20 cellular contexts compared by ENCODE assay signal in the genomic region with DNA sequence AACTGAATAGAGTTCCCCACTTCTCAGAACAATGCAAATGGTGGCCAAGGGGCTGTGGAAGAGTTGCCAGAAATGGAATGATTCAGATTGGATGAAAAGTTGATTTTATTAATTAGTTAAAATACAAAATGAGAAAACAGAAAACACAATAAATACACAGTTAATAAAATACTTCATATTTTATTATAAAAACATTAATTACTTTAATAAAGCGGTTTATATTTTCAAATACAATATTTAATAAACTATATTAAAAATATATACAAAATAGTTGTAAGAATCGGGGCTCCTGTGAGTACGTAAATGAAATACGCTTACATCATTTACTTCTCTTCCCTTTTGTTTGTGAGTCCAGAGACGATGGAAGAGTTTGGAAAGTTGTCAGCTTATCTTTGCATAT.
"Had no signal": no experiment of that assay in that cellular context is flagged by ENCODE, and none has a peak within 500 bp of the region (broad histone marks: within the 10 kb centered on the region; RNA-seq: fewer than 3 reads in every experiment).

No MANE protein-coding gene starts in this region.

- H3K27ac Mint-ChIP-seq: activated CD8-positive, alpha-beta T cell treated with anti-CD3 and anti-CD28 coated beads for 36 hours; activated naive CD8-positive, alpha-beta T cell; naive B cell; T-helper 17 cell had no signal

- H3K36me3 Mint-ChIP-seq: activated naive CD8-positive, alpha-beta T cell; naive B cell had no signal

- H3K27ac ChIP-seq: right atrium auricular region, skin epidermis, suprapubic skin, upper lobe of left lung had no signal

- H3K27me3 ChIP-seq: gastroesophageal sphincter, heart right ventricle, right atrium auricular region, suprapubic skin, upper lobe of left lung had no signal

- FAIRE-seq: islet of Langerhans had no signal

- DNase-seq: activated CD4-positive, alpha-beta T cell treated with anti-CD3 and anti-CD28 coated beads for 48 hours; activated CD8-positive, alpha-beta T cell treated with anti-CD3 and anti-CD28 coated beads for 36 hours; activated effector memory CD4-positive, alpha-beta T cell treated with anti-CD3 and anti-CD28 coated beads, Interleukin-2, amount 50 U/mL, for 16 hours; activated T-cell treated with anti-CD3 and anti-CD28 coated beads, Interleukin-2, amount 50 U/mL, for 4 hours; dermis blood vessel endothelial cell; erythroblast; heart right ventricle; naive B cell; posterior cingulate gyrus; stimulated activated CD4-positive, alpha-beta T cell treated with anti-CD3 and anti-CD28 coated beads, Interleukin-4, amount 100 ng/mL, for 4 hours; stimulated activated CD8-positive, alpha-beta memory T cell treated with anti-CD3 and anti-CD28 coated beads, Interleukin-4, amount 100 ng/mL, for 48 hours; stimulated activated naive CD8-positive, alpha-beta T cell treated with anti-CD3 and anti-CD28 coated beads, Interleukin-15, Interleukin-2, amounts not matched to agents 100 U/mL and 50 U/mL, for 24 hours; T-helper 17 cell; upper lobe of left lung had no signal

- H3K4me3 Mint-ChIP-seq: activated CD8-positive, alpha-beta T cell treated with anti-CD3 and anti-CD28 coated beads for 36 hours; activated naive CD8-positive, alpha-beta T cell; activated T-cell treated with anti-CD3 and anti-CD28 coated beads, Interleukin-2, amount 50 U/mL, for 4 hours; naive B cell; T-helper 17 cell had no signal

- ATAC-seq: activated CD8-positive, alpha-beta T cell treated with anti-CD3 and anti-CD28 coated beads for 36 hours; activated T-cell treated with anti-CD3 and anti-CD28 coated beads, Interleukin-2, amount 50 U/mL, for 4 hours; stimulated activated naive CD8-positive, alpha-beta T cell treated with anti-CD3 and anti-CD28 coated beads, Interleukin-15, Interleukin-2, amounts not matched to agents 100 U/mL and 50 U/mL, for 24 hours; T-helper 17 cell had no signal

- H3K9me3 ChIP-seq: gastroesophageal sphincter, heart right ventricle, right atrium auricular region, suprapubic skin, upper lobe of left lung had no signal

- H3K36me3 ChIP-seq: gastroesophageal sphincter, heart right ventricle, right atrium auricular region, suprapubic skin, upper lobe of left lung had no signal

- H3K9me3 Mint-ChIP-seq: activated CD8-positive, alpha-beta T cell treated with anti-CD3 and anti-CD28 coated beads for 36 hours; activated T-cell treated with anti-CD3 and anti-CD28 coated beads, Interleukin-2, amount 50 U/mL, for 4 hours; naive B cell had no signal

- H3K27me3 Mint-ChIP-seq: activated CD8-positive, alpha-beta T cell treated with anti-CD3 and anti-CD28 coated beads for 36 hours; activated naive CD8-positive, alpha-beta T cell; naive B cell; T-helper 17 cell had no signal

- H3K4me3 ChIP-seq: gastroesophageal sphincter, heart right ventricle, right atrium auricular region, skin epidermis, suprapubic skin, upper lobe of left lung had no signal
